11 cellular contexts compared by ENCODE assay signal in the genomic region with DNA sequence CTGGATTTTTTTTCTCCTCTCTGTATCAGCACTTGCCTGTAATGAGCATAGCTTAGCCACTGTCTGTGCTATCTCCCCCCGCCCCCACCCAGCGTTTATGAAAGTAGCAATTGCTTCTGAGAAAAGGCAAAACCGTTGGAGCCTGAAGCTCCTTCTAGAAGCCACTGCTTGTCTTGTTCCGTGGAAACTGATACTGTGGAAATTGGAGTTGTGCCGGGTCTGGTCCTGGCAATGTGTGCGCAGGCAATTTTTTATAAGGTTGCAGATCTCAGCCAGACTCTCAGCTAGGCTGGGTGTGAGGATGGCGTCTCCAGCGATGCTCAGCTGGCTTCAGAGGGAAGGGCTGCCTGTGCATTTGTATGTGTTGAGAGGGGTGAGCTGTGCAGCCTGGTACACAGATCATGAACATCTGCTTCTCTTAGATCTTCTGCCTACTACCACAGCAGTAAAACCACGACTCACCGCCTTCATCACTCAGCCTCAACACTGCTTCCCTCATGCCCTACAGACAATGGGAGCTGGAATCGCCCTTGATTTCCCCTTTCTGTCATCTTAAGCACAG.
A peak's percentile ranks its signal among the peaks of the same experiment; 100 is the strongest.
DNase-seq lines count a peak whose midpoint lies in the region; ATAC-seq and TF ChIP-seq lines count a peak whose summit lies in the region.
"Had no signal": no experiment of that assay in that cellular context is flagged by ENCODE, and none has a peak within 500 bp of the region (broad histone marks: within the 10 kb centered on the region; RNA-seq: fewer than 3 reads in every experiment).

No MANE protein-coding gene starts in this region.

- no peaks in the 10 kb centered on the region for H3K79me2 ChIP-seq in SK-N-SH (ENCODE audit: insufficient read depth)

- no peak for TF ChIP-seq RAD21 in SK-N-SH (IDR thresholded peaks at IDR 0.05; ENCODE audit: low read length)

- no peaks in the 10 kb centered on the region for H3F3A ChIP-seq in SK-N-SH (replicated peaks; ENCODE audit: insufficient read depth)

- ATAC-seq in HG02870 (IDR thresholded peaks at IDR 0.05; ENCODE audit: unreplicated experiment) (peak; percentile 51), GM21515 (IDR thresholded peaks at IDR 0.05; ENCODE audit: unreplicated experiment) (no peak)

- no peaks in the 10 kb centered on the region; the same call in 1 of the 2 replicates for H3K9me3 ChIP-seq in SK-N-SH
- peaks cover 16% of the 10 kb centered on the region for H3K9me3 ChIP-seq in mesenchymal stem cell (ENCODE audit: control insufficient read depth, low read length)

- no peak overlapping the region for H3K4ac ChIP-seq in mesenchymal stem cell (ENCODE audit: low read depth in 1 of 2, low read length in 2 of 2)

- H3K9me2 ChIP-seq in SK-N-SH: no peaks in the 10 kb centered on the region

- no peak for TF ChIP-seq EP300 in SK-N-SH (IDR thresholded peaks at IDR 0.05; ENCODE audit: borderline replicate concordance in 1 of 2, low read depth in 1 of 2, low read length in 1 of 2)

- H3K14ac ChIP-seq in mesenchymal stem cell (ENCODE audit: low read length in 2 of 2): peak overlapping the region in 1 of 2 experiments; percentile 64

- H3K27ac ChIP-seq in SK-N-SH (ENCODE audit: low read depth in 2 of 2, low read length in 1 of 2) (peak overlapping the region in 1 of 2 experiments; percentile 76; a peak in 2 of 4 replicates), mesenchymal stem cell (ENCODE audit: low read length, poor library complexity, severe bottlenecking) (no peak overlapping the region)

- H3K4me2 ChIP-seq in SK-N-SH (no peak overlapping the region), mesenchymal stem cell (ENCODE audit: low read length, poor library complexity, severe bottlenecking) (no peak overlapping the region)

- H3K4me1 ChIP-seq in SK-N-SH (ENCODE audit: control insufficient read depth in 1 of 2, insufficient read depth in 2 of 2, low read depth in 1 of 2, low read length in 1 of 2): peaks cover 0 to 19% of the 10 kb centered on the region in 2 experiments; a peak in 2 of 4 replicates
- no peaks in the 10 kb centered on the region for H3K4me1 ChIP-seq in mesenchymal stem cell (ENCODE audit: control insufficient read depth, insufficient read depth, low read depth, low read length)

- no peak overlapping the region for H4K91ac ChIP-seq in mesenchymal stem cell (ENCODE audit: low read length)

- H2BK15ac ChIP-seq in mesenchymal stem cell (ENCODE audit: low read depth, poor library complexity, severe bottlenecking): no peak overlapping the region

- H4K20me1 ChIP-seq in SK-N-SH (ENCODE audit: insufficient read depth): no peaks in the 10 kb centered on the region

- H2BK5ac ChIP-seq in mesenchymal stem cell (ENCODE audit: low read depth, low read length, poor library complexity, severe bottlenecking): no peak overlapping the region

- no peak overlapping the region for H2AK5ac ChIP-seq in mesenchymal stem cell (ENCODE audit: low read length, severe bottlenecking)

- H3K18ac ChIP-seq in mesenchymal stem cell (ENCODE audit: low read depth in 1 of 2, low read length in 2 of 2): no peak overlapping the region

- H3K27me3 ChIP-seq in SK-N-SH (ENCODE audit: insufficient read depth): no peaks in the 10 kb centered on the region; the same call in 1 of the 2 replicates
- peaks cover 21 to 42% of the 10 kb centered on the region in 2 experiments for H3K27me3 ChIP-seq in mesenchymal stem cell (ENCODE audit: control insufficient read depth in 1 of 2, insufficient read depth in 1 of 2, low read length in 2 of 2)

- no peaks in the 10 kb centered on the region for H3K79me1 ChIP-seq in mesenchymal stem cell (replicated peaks; ENCODE audit: low read length, poor library complexity, severe bottlenecking)

- H3K9ac ChIP-seq in SK-N-SH (no peak overlapping the region), mesenchymal stem cell (ENCODE audit: low read length) (no peak overlapping the region)

- no peak overlapping the region for H4K8ac ChIP-seq in mesenchymal stem cell (ENCODE audit: low read length)

- H3K23ac ChIP-seq in mesenchymal stem cell (ENCODE audit: low read length in 2 of 2): no peak overlapping the region

- H2AFZ ChIP-seq in SK-N-SH (ENCODE audit: low read depth): no peak overlapping the region
- H2AFZ ChIP-seq in mesenchymal stem cell (ENCODE audit: low read depth, low read length): no peak overlapping the region

- CTCF ChIA-PET in SK-N-SH (lab: Yijun Ruan, JAX): interaction anchor here (0.6 to 1.9 kb wide), 3 partner anchors 18 to 120 kb away, joined by 3 to 6 read pairs (median 4); no protein-coding TSS in a partner anchor

- peak; percentile 15 for DNase-seq in NCI-H1092 treated with DMSO at 0.1 percent for 48 hours (lab: John Stamatoyannopoulos, UW)
- DNase-seq in NCI-H1092 (lab: John Stamatoyannopoulos, UW): no peak
- peak; percentile 54 for DNase-seq in SK-N-SH
- DNase-seq in mesenchymal stem cell: peak; percentile 7
- DNase-seq in GOT3 (lab: John Stamatoyannopoulos, UW): no peak
- DNase-seq in SW 1271 (lab: John Stamatoyannopoulos, UW): no peak
- DNase-seq: DMS53, KBM-7, NCI-H748 treated with DMSO at 0.1 percent for 48 hours had no signal

- WGBS in SK-N-SH (ENCODE audit: low lambda C conversion rate): 30% methylated on average over 9 of the region's 11 CpGs
- WGBS in mesenchymal stem cell: 86% methylated on average over 11 of the region's 11 CpGs

- H2BK12ac ChIP-seq in mesenchymal stem cell (ENCODE audit: low read length in 2 of 2): no peak overlapping the region

- H3K36me3 ChIP-seq in SK-N-SH (replicated peaks in 1 of 2; ENCODE audit: control insufficient read depth in 1 of 2, insufficient read depth in 2 of 2, low read length in 1 of 2) (no peaks in the 10 kb centered on the region), mesenchymal stem cell (ENCODE audit: control insufficient read depth in 1 of 2, insufficient read depth in 2 of 2, low read depth in 1 of 2, low read length in 2 of 2) (no peaks in the 10 kb centered on the region)

- no peak overlapping the region for H2BK120ac ChIP-seq in mesenchymal stem cell (ENCODE audit: low read depth, low read length)

- POLR2A ChIA-PET in SK-N-SH (lab: Yijun Ruan, JAX): no interaction called here

- no peak for TF ChIP-seq CTCF in SK-N-SH (IDR thresholded peaks at IDR 0.05)

- peak overlapping the region in 1 of 2 experiments; percentile 18; a peak in 1 of 4 replicates for H3K4me3 ChIP-seq in SK-N-SH (ENCODE audit: low read depth in 2 of 2, low read length in 1 of 2)
- no peak overlapping the region for H3K4me3 ChIP-seq in mesenchymal stem cell (ENCODE audit: insufficient read depth in 1 of 2, low read depth in 1 of 2, low read length in 2 of 2)

TF ChIP-seq in SK-N-SH, 30 proteins besides CTCF, POLR2A, EP300 and RAD21:
- TF ChIP-seq GATA2 (CRISPR knock-in tag; IDR thresholded peaks at IDR 0.05) (peak; percentile 49), CHD2 (IDR thresholded peaks at IDR 0.05; ENCODE audit: low read length, partially characterized antibody) (no peak)

Comparison
In these comparisons a context has a peak if more than half of its experiments do, and no peak if none do; other contexts are left out.
1. DNase-seq: peak in NCI-H1092 treated with DMSO at 0.1 percent for 48 hours (single experiment), SK-N-SH (single experiment) and mesenchymal stem cell (single experiment); none in NCI-H1092 (single experiment), GOT3 (single experiment) and SW 1271 (0 of 2).